ENCODE assay signal across 32 cellular contexts in genomic region chr18:67219821-67220220, GRCh38.
"Had no signal": no experiment of that assay in that cellular context is flagged by ENCODE, and none has a peak within 500 bp of the region (broad histone marks: within the 10 kb centered on the region; RNA-seq: fewer than 3 reads in every experiment).

No MANE protein-coding gene starts in this region.

- H3K27me3 ChIP-seq: colonic mucosa, heart left ventricle, ovary, sigmoid colon, uterus had no signal

- ATAC-seq: activated CD4-positive, alpha-beta T cell treated with anti-CD3 and anti-CD28 coated beads for 36 hours; activated CD8-positive, alpha-beta memory T cell treated with anti-CD3 and anti-CD28 coated beads, Interleukin-2, amount 10 ng/mL, durations not matched to agents 7 days and 5 days; activated CD8-positive, alpha-beta T cell treated with anti-CD3 and anti-CD28 coated beads, Interleukin-2, amount 10 ng/mL, durations not matched to agents 7 days and 5 days; activated T-cell treated with anti-CD3 and anti-CD28 coated beads, Interleukin-2, amount 50 U/mL, for 72 hours; heart left ventricle; left colon; stimulated activated effector memory CD8-positive, alpha-beta T cell treated with anti-CD3 and anti-CD28 coated beads, Interleukin-12 subunit alpha, Interleukin-12 subunit beta, amount 100 ng/mL, for 72 hours had no signal

- H3K4me1 Mint-ChIP-seq: activated CD4-positive, alpha-beta T cell treated with anti-CD3 and anti-CD28 coated beads for 36 hours; activated CD8-positive, alpha-beta memory T cell treated with anti-CD3 and anti-CD28 coated beads, Interleukin-2, amount 10 ng/mL, durations not matched to agents 7 days and 5 days; central memory CD8-positive, alpha-beta T cell; immature natural killer cell; naive B cell; nephron progenitor cell; stimulated activated effector memory CD8-positive, alpha-beta T cell treated with anti-CD3 and anti-CD28 coated beads, Interleukin-12 subunit alpha, Interleukin-12 subunit beta, amount 100 ng/mL, for 72 hours had no signal

- H3K4me3 Mint-ChIP-seq: activated CD4-positive, alpha-beta T cell treated with anti-CD3 and anti-CD28 coated beads for 36 hours; activated CD8-positive, alpha-beta memory T cell treated with anti-CD3 and anti-CD28 coated beads, Interleukin-2, amount 10 ng/mL, durations not matched to agents 7 days and 5 days; activated CD8-positive, alpha-beta T cell treated with anti-CD3 and anti-CD28 coated beads, Interleukin-2, amount 10 ng/mL, durations not matched to agents 7 days and 5 days; activated naive CD8-positive, alpha-beta T cell; activated T-cell treated with anti-CD3 and anti-CD28 coated beads, Interleukin-2, amount 50 U/mL, for 72 hours; central memory CD8-positive, alpha-beta T cell; immature natural killer cell; mesothelial cell of epicardium; naive B cell; nephron progenitor cell; stimulated activated effector memory CD8-positive, alpha-beta T cell treated with anti-CD3 and anti-CD28 coated beads, Interleukin-12 subunit alpha, Interleukin-12 subunit beta, amount 100 ng/mL, for 72 hours; stimulated activated naive CD8-positive, alpha-beta T cell treated with anti-CD3 and anti-CD28 coated beads, Interleukin-15, Interleukin-2, amounts not matched to agents 100 ng/mL and 50 ng/mL, for 24 hours; type B pancreatic cell had no signal

- H3K4me3 ChIP-seq: colonic mucosa, dorsolateral prefrontal cortex, heart left ventricle, ovary, sigmoid colon, uterus had no signal

- H3K9me3 ChIP-seq: colonic mucosa, heart left ventricle, ovary, sigmoid colon, uterus had no signal

- H3K9me3 Mint-ChIP-seq: activated T-cell treated with anti-CD3 and anti-CD28 coated beads, Interleukin-2, amount 50 U/mL, for 72 hours; central memory CD8-positive, alpha-beta T cell; immature natural killer cell; mesothelial cell of epicardium; naive B cell; nephron progenitor cell; stimulated activated effector memory CD8-positive, alpha-beta T cell treated with anti-CD3 and anti-CD28 coated beads, Interleukin-12 subunit alpha, Interleukin-12 subunit beta, amount 100 ng/mL, for 72 hours; stimulated activated naive CD8-positive, alpha-beta T cell treated with anti-CD3 and anti-CD28 coated beads, Interleukin-15, Interleukin-2, amounts not matched to agents 100 ng/mL and 50 ng/mL, for 24 hours; type B pancreatic cell had no signal

- H3K36me3 ChIP-seq: colonic mucosa, heart left ventricle, ovary, sigmoid colon, uterus had no signal

- H3K4me1 ChIP-seq: colonic mucosa, heart left ventricle, sigmoid colon, uterus had no signal

- H3K27ac Mint-ChIP-seq: activated CD4-positive, alpha-beta T cell treated with anti-CD3 and anti-CD28 coated beads for 36 hours; activated CD8-positive, alpha-beta memory T cell treated with anti-CD3 and anti-CD28 coated beads, Interleukin-2, amount 10 ng/mL, durations not matched to agents 7 days and 5 days; activated CD8-positive, alpha-beta T cell treated with anti-CD3 and anti-CD28 coated beads, Interleukin-2, amount 10 ng/mL, durations not matched to agents 7 days and 5 days; activated naive CD8-positive, alpha-beta T cell; activated T-cell treated with anti-CD3 and anti-CD28 coated beads, Interleukin-2, amount 50 U/mL, for 72 hours; immature natural killer cell; mesothelial cell of epicardium; naive B cell; nephron progenitor cell; progenitor cell of endocrine pancreas; stimulated activated effector memory CD8-positive, alpha-beta T cell treated with anti-CD3 and anti-CD28 coated beads, Interleukin-12 subunit alpha, Interleukin-12 subunit beta, amount 100 ng/mL, for 72 hours; stimulated activated naive CD8-positive, alpha-beta T cell treated with anti-CD3 and anti-CD28 coated beads, Interleukin-15, Interleukin-2, amounts not matched to agents 100 ng/mL and 50 ng/mL, for 24 hours; type B pancreatic cell had no signal

- H3K36me3 Mint-ChIP-seq: activated CD8-positive, alpha-beta memory T cell treated with anti-CD3 and anti-CD28 coated beads, Interleukin-2, amount 10 ng/mL, durations not matched to agents 7 days and 5 days; activated naive CD8-positive, alpha-beta T cell; immature natural killer cell; mesothelial cell of epicardium; naive B cell; stimulated activated effector memory CD8-positive, alpha-beta T cell treated with anti-CD3 and anti-CD28 coated beads, Interleukin-12 subunit alpha, Interleukin-12 subunit beta, amount 100 ng/mL, for 72 hours; type B pancreatic cell had no signal

- H3K27ac ChIP-seq: colonic mucosa, dorsolateral prefrontal cortex, heart left ventricle, ovary, sigmoid colon, uterus had no signal

- H3K27me3 Mint-ChIP-seq: activated naive CD8-positive, alpha-beta T cell; central memory CD8-positive, alpha-beta T cell; progenitor cell of endocrine pancreas; stimulated activated naive CD8-positive, alpha-beta T cell treated with anti-CD3 and anti-CD28 coated beads, Interleukin-15, Interleukin-2, amounts not matched to agents 100 ng/mL and 50 ng/mL, for 24 hours had no signal

- DNase-seq: activated CD4-positive, alpha-beta T cell treated with anti-CD3 and anti-CD28 coated beads for 36 hours; activated CD4-positive, CD25-positive, alpha-beta regulatory T cell; activated CD8-positive, alpha-beta memory T cell treated with anti-CD3 and anti-CD28 coated beads, Interleukin-2, amount 10 ng/mL, durations not matched to agents 7 days and 5 days; activated CD8-positive, alpha-beta T cell treated with anti-CD3 and anti-CD28 coated beads, Interleukin-2, amount 10 ng/mL, durations not matched to agents 7 days and 5 days; activated effector memory CD4-positive, alpha-beta T cell treated with Interleukin-2 at 50 U/mL for 16 hours; activated naive CD4-positive, alpha-beta T cell treated with Interleukin-2 at 50 U/mL for 16 hours; activated T-cell treated with anti-CD3 and anti-CD28 coated beads, Interleukin-2, amount 50 U/mL, for 72 hours; anterior cingulate cortex; colonic mucosa; effector memory CD4-positive, alpha-beta T cell; foreskin fibroblast; heart left ventricle; hypothalamus; immature natural killer cell; kidney; left colon; naive B cell; nephron progenitor cell; ovary; retina; sigmoid colon; small intestine; stimulated activated CD4-positive, alpha-beta T cell treated with anti-CD3 and anti-CD28 coated beads, Interleukin-4, amount 100 ng/mL, for 24 hours; uterus had no signal
